Comparison of ENCODE assay signal across 31 cellular contexts in the genomic region with DNA sequence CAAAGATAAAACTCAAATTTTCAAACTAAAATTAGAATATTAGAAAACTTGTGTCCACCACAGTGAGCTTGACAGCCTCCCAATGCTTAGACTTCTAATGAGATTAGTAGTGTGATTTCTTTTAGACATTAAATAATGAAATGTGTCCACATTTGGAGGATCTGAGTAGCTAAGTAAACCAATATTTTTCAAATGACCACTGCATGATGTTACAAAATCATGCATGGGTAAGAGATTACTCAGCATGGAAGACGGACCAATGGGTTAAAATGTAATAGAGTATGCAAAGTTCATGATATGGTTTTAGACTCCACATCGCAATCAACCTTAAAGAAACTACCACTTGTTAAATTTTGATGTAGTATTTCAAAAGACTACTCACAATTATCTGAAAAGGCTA.
DNase-seq lines count a peak whose midpoint lies in the region; ATAC-seq, FAIRE-seq and TF ChIP-seq lines count a peak whose summit lies in the region.
"Had no signal": no experiment of that assay in that cellular context is flagged by ENCODE, and none has a peak within 500 bp of the region (broad histone marks: within the 10 kb centered on the region; RNA-seq: fewer than 3 reads in every experiment).

No MANE protein-coding gene starts in this region.

- no peaks in the 10 kb centered on the region for H3K36me3 ChIP-seq in bronchial epithelial cell (ENCODE audit: control insufficient read depth, insufficient read depth, low read length)
- H3K36me3 ChIP-seq: BLaER1 treated with 17β-estradiol and CSF1 and Interleukin-3, amounts not matched to agents 10 nM and 100 nM; thyroid gland had no signal

- no peak for TF ChIP-seq POLR2A in A549 (IDR thresholded peaks at IDR 0.05; ENCODE audit: low read length)

- POLR2A ChIA-PET in A549 (lab: Yijun Ruan, JAX): no interaction called here

- DNase-seq in A549 (ENCODE audit: low read depth in 1 of 2, low spot score in 1 of 2) (peak in 1 of 2 experiments; percentile 46), HFFc6 (peak; percentile 55), bronchial epithelial cell (ENCODE audit: low read depth) (peak; percentile 56), glomerular visceral epithelial cell (ENCODE audit: extremely low spot score) (peak; percentile 53), superior temporal gyrus (ENCODE audit: extremely low spot score) (no peak), DMS 273 treated with DMSO at 0.1 percent for 48 hours (lab: John Stamatoyannopoulos, UW) (no peak), ecto neural progenitor cell (ENCODE audit: low spot score) (no peak)
- DNase-seq: 8988T; activated CD4-positive, alpha-beta T cell treated with anti-CD3 and anti-CD28 coated beads, Interleukin-2, amount 50 U/mL, for 4 hours; activated effector memory CD4-positive, alpha-beta T cell treated with Interleukin-2 at 50 U/mL for 16 hours; activated naive CD8-positive, alpha-beta T cell treated with anti-CD3 and anti-CD28 coated beads, Interleukin-2, amount 50 U/mL, for 24 hours; Caco-2; dermis blood vessel endothelial cell; left cardiac atrium; NCI-H1417; NCI-H2107; NCI-H524 treated with DMSO at 0.1 percent for 48 hours; occipital lobe; retina; RPMI8226; SK-N-SH; stimulated activated CD4-positive, alpha-beta T cell treated with anti-CD3 and anti-CD28 coated beads, Interleukin-4, amount 100 ng/mL, for 4 hours; stimulated activated naive CD8-positive, alpha-beta T cell treated with anti-CD3 and anti-CD28 coated beads, Interleukin-15, Interleukin-2, amounts not matched to agents 100 U/mL and 50 U/mL, for 24 hours; T-helper 2 cell; thyroid gland had no signal

- peaks cover 11% of the 10 kb centered on the region; the same call in 1 of the 2 replicates for H3K36me3 Mint-ChIP-seq in HFFc6 (ENCODE audit: low read depth)
- H3K36me3 Mint-ChIP-seq: IgD-negative memory B cell, memory B cell, WTC11 had no signal

- peaks cover 25% of the 10 kb centered on the region for H3K4me1 ChIP-seq in A549
- H3K4me1 ChIP-seq: BLaER1 treated with 17β-estradiol and CSF1 and Interleukin-3, amounts not matched to agents 10 nM and 100 nM; Caco-2; thyroid gland had no signal

- TF ChIP-seq RAD21 in A549 (conservative IDR thresholded peaks at IDR 0.05 in 1 of 2, IDR thresholded peaks at IDR 0.05 in 1 of 2): 0 out of 5 replicates have a peak, but pooled peaks of 1 of the 2 experiments have one; percentile 32

- H3K27me3 Mint-ChIP-seq in HFFc6 (ENCODE audit: insufficient read depth): no peaks in the 10 kb centered on the region

- H3K27ac ChIP-seq in A549: peak overlapping the region; percentile 63 to 78
- H3K27ac ChIP-seq: BLaER1 treated with 17β-estradiol and CSF1 and Interleukin-3, amounts not matched to agents 10 nM and 100 nM; thyroid gland had no signal

- 19% methylated on average over 2 of the region's 2 CpGs for WGBS in A549 (ENCODE audit: missing lambda C conversion rate)

- ATAC-seq in A549: peak in 1 of 2 experiments; percentile 71; a peak in 2 of 6 replicates
- no peak for ATAC-seq in HG02840 (IDR thresholded peaks at IDR 0.05; ENCODE audit: low FRiP score, unreplicated experiment)
- ATAC-seq: activated naive CD8-positive, alpha-beta T cell treated with anti-CD3 and anti-CD28 coated beads, Interleukin-2, amount 50 U/mL, for 24 hours; left cardiac atrium; stimulated activated naive CD8-positive, alpha-beta T cell treated with anti-CD3 and anti-CD28 coated beads, Interleukin-15, Interleukin-2, amounts not matched to agents 100 U/mL and 50 U/mL, for 24 hours; WTC11 had no signal

- H3K4me3 ChIP-seq in A549 (no peak overlapping the region), bronchial epithelial cell (ENCODE audit: low read depth, low read length) (no peak overlapping the region)
- H3K4me3 ChIP-seq: BLaER1 treated with 17β-estradiol and CSF1 and Interleukin-3, amounts not matched to agents 10 nM and 100 nM; thyroid gland had no signal

- peak in 1 of 2 experiments; percentile 40; a peak in 1 of 5 replicates for TF ChIP-seq EP300 in A549 (IDR thresholded peaks at IDR 0.05)

- H3K27ac Mint-ChIP-seq in HFFc6: peak overlapping the region; percentile 52
- H3K27ac Mint-ChIP-seq: activated naive CD8-positive, alpha-beta T cell treated with anti-CD3 and anti-CD28 coated beads, Interleukin-2, amount 50 U/mL, for 24 hours; IgD-negative memory B cell; memory B cell; WTC11 had no signal

- CTCF ChIA-PET in A549 (lab: Yijun Ruan, JAX): interaction anchor here (0.7 kb wide), 1 partner anchor 157 kb away, joined by 3 read pairs; no protein-coding TSS in a partner anchor

- FAIRE-seq in A549 (lab: Jason Lieb, UNC) (peak; percentile 28), bronchial epithelial cell (lab: Jason Lieb, UNC) (no peak)
- FAIRE-seq: H1 had no signal

- H3K4me3 Mint-ChIP-seq in HFFc6: no peak overlapping the region
- H3K4me3 Mint-ChIP-seq: activated naive CD8-positive, alpha-beta T cell treated with anti-CD3 and anti-CD28 coated beads, Interleukin-2, amount 50 U/mL, for 24 hours; IgD-negative memory B cell; memory B cell; WTC11 had no signal

- no peaks in the 10 kb centered on the region for H3K27me3 ChIP-seq in bronchial epithelial cell (ENCODE audit: control insufficient read depth, insufficient read depth, low read length)
- H3K27me3 ChIP-seq: BLaER1 treated with 17β-estradiol and CSF1 and Interleukin-3, amounts not matched to agents 10 nM and 100 nM; thyroid gland had no signal

- 0 out of 3 replicates have a peak, but pooled peaks cover 4% of the 10 kb centered on the region for H3K9me3 ChIP-seq in A549
- H3K9me3 ChIP-seq: Caco-2, SK-N-SH, thyroid gland had no signal

- no peak for TF ChIP-seq CTCF in A549 (IDR thresholded peaks at IDR 0.05)
- TF ChIP-seq CTCF in HFFc6 (IDR thresholded peaks at IDR 0.05): no peak
- TF ChIP-seq CTCF in bronchial epithelial cell (IDR thresholded peaks at IDR 0.05; ENCODE audit: insufficient read depth, low read length, severe bottlenecking): no peak

- H3K4me2 ChIP-seq in A549: peak overlapping the region; percentile 54
- H3K4me2 ChIP-seq: BLaER1 treated with 17β-estradiol and CSF1 and Interleukin-3, amounts not matched to agents 10 nM and 100 nM; SK-N-SH had no signal

- peaks cover 6% of the 10 kb centered on the region for H3K9me3 Mint-ChIP-seq in HFFc6
- H3K9me3 Mint-ChIP-seq: activated naive CD8-positive, alpha-beta T cell treated with anti-CD3 and anti-CD28 coated beads, Interleukin-2, amount 50 U/mL, for 24 hours; memory B cell had no signal

- peaks cover 64% of the 10 kb centered on the region for H3K4me1 Mint-ChIP-seq in HFFc6 (ENCODE audit: low read depth)
- H3K4me1 Mint-ChIP-seq: activated naive CD8-positive, alpha-beta T cell treated with anti-CD3 and anti-CD28 coated beads, Interleukin-2, amount 50 U/mL, for 24 hours; IgD-negative memory B cell; memory B cell; WTC11 had no signal

TF ChIP-seq in A549, 52 proteins besides CTCF, POLR2A, EP300 and RAD21:
- TF ChIP-seq HOXA7 (CRISPR knock-in tag; IDR thresholded peaks at IDR 0.05): no peak
- TF ChIP-seq JUNB (IDR thresholded peaks at IDR 0.05): peak; percentile 52; the same call in 1 of the 2 replicates
- no peak for TF ChIP-seq NFE2L2 (conservative IDR thresholded peaks at IDR 0.05; ENCODE audit: low read length)
- TF ChIP-seq HOXB5 (CRISPR knock-in tag; IDR thresholded peaks at IDR 0.05): no peak
- no peak for TF ChIP-seq EHMT2 (IDR thresholded peaks at IDR 0.05; ENCODE audit: low read depth)
- no peak for TF ChIP-seq EHF (CRISPR knock-in tag; IDR thresholded peaks at IDR 0.05)
- no peak for TF ChIP-seq ESRRA (IDR thresholded peaks at IDR 0.05; ENCODE audit: borderline replicate concordance, low read length)
- no peak for TF ChIP-seq HMGXB4 (CRISPR knock-in tag; IDR thresholded peaks at IDR 0.05; ENCODE audit: borderline replicate concordance)
- peak; percentile 62 for TF ChIP-seq FOSL2 (IDR thresholded peaks at IDR 0.05)
- TF ChIP-seq FOSL2 (CRISPR knock-in tag; IDR thresholded peaks at IDR 0.05): 0 out of 2 replicates have a peak, but pooled peaks have one; percentile 19
- no peak for TF ChIP-seq ZNF302 (CRISPR knock-in tag; IDR thresholded peaks at IDR 0.05)
- TF ChIP-seq CEBPB (IDR thresholded peaks at IDR 0.05): peak; percentile 46 to 84; a peak in 3 of 4 replicates
- peak; percentile 60; the same call in 1 of the 2 replicates for TF ChIP-seq GATA3 (IDR thresholded peaks at IDR 0.05; ENCODE audit: borderline replicate concordance)
- TF ChIP-seq TP53 (CRISPR knock-in tag; IDR thresholded peaks at IDR 0.05): no peak

Comparison
In these comparisons a context has a peak if more than half of its experiments do, and no peak if none do; other contexts are left out.
1. DNase-seq: peak in HFFc6 (single experiment), bronchial epithelial cell (single experiment) and glomerular visceral epithelial cell (single experiment); none in superior temporal gyrus (single experiment), DMS 273 treated with DMSO at 0.1 percent for 48 hours (single experiment) and ecto neural progenitor cell (single experiment).